In the genomic region with DNA sequence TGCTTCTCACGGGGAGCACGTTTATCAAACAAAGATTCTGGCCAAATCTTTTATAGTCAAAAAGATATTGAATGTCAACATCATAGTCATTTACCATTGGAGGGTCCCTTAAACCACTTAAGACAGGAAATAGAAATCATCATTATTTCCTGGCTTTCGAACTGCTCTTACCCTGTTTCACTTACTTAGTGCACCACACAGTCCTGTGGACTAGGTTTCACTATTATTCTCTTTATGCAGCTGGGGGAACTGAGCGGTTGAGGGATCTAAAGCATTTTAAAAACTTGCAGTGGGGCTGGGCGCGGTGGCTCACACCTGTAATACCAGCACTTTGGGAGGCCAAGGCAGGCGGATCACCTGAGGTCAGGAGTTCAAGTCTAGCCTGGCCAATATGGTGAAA, we compare ENCODE assay signal across 15 cellular contexts. TPM values are rescaled to one million over a fixed set of nuclear protein-coding genes. Genes with fewer than 3 reads are reported as not detected.
DNase-seq lines count a peak whose midpoint lies in the region; ATAC-seq and TF ChIP-seq lines count a peak whose summit lies in the region.
"Had no signal": no experiment of that assay in that cellular context is flagged by ENCODE, and none has a peak within 500 bp of the region (broad histone marks: within the 10 kb centered on the region; RNA-seq: fewer than 3 reads in every experiment).

No MANE protein-coding gene starts in this region.

- no peak for TF ChIP-seq CTCF in activated CD8-positive, alpha-beta T cell treated with anti-CD3 and anti-CD28 coated beads for 36 hours (IDR thresholded peaks at IDR 0.05)
- TF ChIP-seq CTCF in A673 (conservative IDR thresholded peaks at IDR 0.05; ENCODE audit: low read depth, low read length), result no peak
- no peak for TF ChIP-seq CTCF in GM12865 (IDR thresholded peaks at IDR 0.05; ENCODE audit: insufficient read depth, low read depth, low read length, missing control alignments)

- H3K4me1 ChIP-seq in A673 (ENCODE audit: insufficient read depth, low read length, poor library complexity, severe bottlenecking), result no peaks in the 10 kb centered on the region
- H3K4me1 ChIP-seq: BE2C had no signal

- DNase-seq in activated CD8-positive, alpha-beta T cell treated with anti-CD3 and anti-CD28 coated beads for 36 hours, result peak; percentile 29
- DNase-seq in activated CD8-positive, alpha-beta T cell treated with anti-CD3 and anti-CD28 coated beads, Interleukin-2, amount 10 ng/mL, durations not matched to agents 7 days and 5 days, result no peak
- DNase-seq in A673 (ENCODE audit: low spot score), result peak; percentile 19
- peak; percentile 35 for DNase-seq in GM12865 (ENCODE audit: low read depth)
- DNase-seq in stimulated activated effector memory CD8-positive, alpha-beta T cell treated with anti-CD3 and anti-CD28 coated beads, Interleukin-12 subunit alpha, Interleukin-12 subunit beta, amount 100 ng/mL, for 72 hours (ENCODE audit: low spot score in 2 of 2), result no peak
- DNase-seq in NCI-H1417 (lab: John Stamatoyannopoulos, UW), result no peak
- DNase-seq: ACHN; BE2C; Caco-2; CD4-positive, alpha-beta T cell; GDM1; HCEC 1CT had no signal

- no peak overlapping the region for H3K4me3 ChIP-seq in A673 (ENCODE audit: low read depth, low read length, poor library complexity, severe bottlenecking)
- no peak overlapping the region for H3K4me3 ChIP-seq in GM12865 (ENCODE audit: low read depth, low read length)
- H3K4me3 ChIP-seq: GM23338 had no signal

- CTCF ChIA-PET in activated CD8-positive, alpha-beta T cell treated with anti-CD3 and anti-CD28 coated beads for 36 hours (lab: Charles Lee), result no interaction called here
- CTCF ChIA-PET in activated CD8-positive, alpha-beta T cell treated with anti-CD3 and anti-CD28 coated beads, Interleukin-2, amount 10 ng/mL, durations not matched to agents 7 days and 5 days (lab: Charles Lee), result no interaction called here
- CTCF ChIA-PET in A673 (lab: Charles Lee), result no interaction called here

- intact Hi-C loops in activated CD8-positive, alpha-beta T cell treated with anti-CD3 and anti-CD28 coated beads for 36 hours (cut with micrococcal nuclease), result no loop called here
- intact Hi-C loops in A673 (cut with micrococcal nuclease; ENCODE audit: unreplicated experiment), result no loop called here

- ATAC-seq in activated CD8-positive, alpha-beta T cell treated with anti-CD3 and anti-CD28 coated beads for 36 hours, result peak; percentile 73
- no peak for ATAC-seq in activated CD8-positive, alpha-beta T cell treated with anti-CD3 and anti-CD28 coated beads, Interleukin-2, amount 10 ng/mL, durations not matched to agents 7 days and 5 days
- ATAC-seq in stimulated activated effector memory CD8-positive, alpha-beta T cell treated with anti-CD3 and anti-CD28 coated beads, Interleukin-12 subunit alpha, Interleukin-12 subunit beta, amount 100 ng/mL, for 72 hours, result peak; percentile 79
- ATAC-seq: GM23338 had no signal

- no peak overlapping the region for H3K27ac ChIP-seq in A673 (ENCODE audit: low read depth, low read length, poor library complexity, severe bottlenecking)
- H3K27ac ChIP-seq: C4-2B, HL-60 had no signal

- H3K36me3 ChIP-seq in A673 (ENCODE audit: insufficient read depth, low read length, poor library complexity, severe bottlenecking), result no peaks in the 10 kb centered on the region
- H3K36me3 ChIP-seq: BE2C had no signal

- no peaks in the 10 kb centered on the region for H3K36me3 Mint-ChIP-seq in activated CD8-positive, alpha-beta T cell treated with anti-CD3 and anti-CD28 coated beads for 36 hours (ENCODE audit: low read depth)
- H3K36me3 Mint-ChIP-seq in activated CD8-positive, alpha-beta T cell treated with anti-CD3 and anti-CD28 coated beads, Interleukin-2, amount 10 ng/mL, durations not matched to agents 7 days and 5 days (ENCODE audit: low read depth), result no peaks in the 10 kb centered on the region
- H3K36me3 Mint-ChIP-seq in stimulated activated effector memory CD8-positive, alpha-beta T cell treated with anti-CD3 and anti-CD28 coated beads, Interleukin-12 subunit alpha, Interleukin-12 subunit beta, amount 100 ng/mL, for 72 hours, result no peaks in the 10 kb centered on the region

- H3K4me3 Mint-ChIP-seq in activated CD8-positive, alpha-beta T cell treated with anti-CD3 and anti-CD28 coated beads for 36 hours, result no peak overlapping the region
- H3K4me3 Mint-ChIP-seq in activated CD8-positive, alpha-beta T cell treated with anti-CD3 and anti-CD28 coated beads, Interleukin-2, amount 10 ng/mL, durations not matched to agents 7 days and 5 days, result no peak overlapping the region
- no peak overlapping the region for H3K4me3 Mint-ChIP-seq in stimulated activated effector memory CD8-positive, alpha-beta T cell treated with anti-CD3 and anti-CD28 coated beads, Interleukin-12 subunit alpha, Interleukin-12 subunit beta, amount 100 ng/mL, for 72 hours
- H3K4me3 Mint-ChIP-seq: CD4-positive, alpha-beta T cell; GM23338 had no signal

- no peaks in the 10 kb centered on the region for H3K9me3 Mint-ChIP-seq in activated CD8-positive, alpha-beta T cell treated with anti-CD3 and anti-CD28 coated beads for 36 hours
- no peaks in the 10 kb centered on the region for H3K9me3 Mint-ChIP-seq in activated CD8-positive, alpha-beta T cell treated with anti-CD3 and anti-CD28 coated beads, Interleukin-2, amount 10 ng/mL, durations not matched to agents 7 days and 5 days (ENCODE audit: insufficient read depth)
- H3K9me3 Mint-ChIP-seq in stimulated activated effector memory CD8-positive, alpha-beta T cell treated with anti-CD3 and anti-CD28 coated beads, Interleukin-12 subunit alpha, Interleukin-12 subunit beta, amount 100 ng/mL, for 72 hours, result no peaks in the 10 kb centered on the region
- H3K9me3 Mint-ChIP-seq: CD4-positive, alpha-beta T cell had no signal

- no peaks in the 10 kb centered on the region for H3K27me3 Mint-ChIP-seq in activated CD8-positive, alpha-beta T cell treated with anti-CD3 and anti-CD28 coated beads for 36 hours
- H3K27me3 Mint-ChIP-seq in activated CD8-positive, alpha-beta T cell treated with anti-CD3 and anti-CD28 coated beads, Interleukin-2, amount 10 ng/mL, durations not matched to agents 7 days and 5 days (ENCODE audit: low read depth), result no peaks in the 10 kb centered on the region
- H3K27me3 Mint-ChIP-seq: CD4-positive, alpha-beta T cell had no signal

- no peaks in the 10 kb centered on the region for H3K27me3 ChIP-seq in A673 (replicated peaks; ENCODE audit: insufficient read depth, low read depth, low read length, poor library complexity)
- H3K27me3 ChIP-seq: BE2C had no signal

- H3K9me3 ChIP-seq in A673 (ENCODE audit: low read depth, low read length, poor library complexity, severe bottlenecking), result no peaks in the 10 kb centered on the region
- H3K9me3 ChIP-seq: BE2C, Caco-2 had no signal

- POLR2A ChIA-PET in activated CD8-positive, alpha-beta T cell treated with anti-CD3 and anti-CD28 coated beads for 36 hours (lab: Charles Lee), result no interaction called here
- POLR2A ChIA-PET in activated CD8-positive, alpha-beta T cell treated with anti-CD3 and anti-CD28 coated beads, Interleukin-2, amount 10 ng/mL, durations not matched to agents 7 days and 5 days (lab: Charles Lee), result no interaction called here
- POLR2A ChIA-PET in A673 (lab: Charles Lee; ENCODE audit: low non-redundant PET), result no interaction called here

- H3K27ac Mint-ChIP-seq in activated CD8-positive, alpha-beta T cell treated with anti-CD3 and anti-CD28 coated beads for 36 hours, result no peak overlapping the region
- H3K27ac Mint-ChIP-seq in activated CD8-positive, alpha-beta T cell treated with anti-CD3 and anti-CD28 coated beads, Interleukin-2, amount 10 ng/mL, durations not matched to agents 7 days and 5 days, result no peak overlapping the region
- H3K27ac Mint-ChIP-seq in stimulated activated effector memory CD8-positive, alpha-beta T cell treated with anti-CD3 and anti-CD28 coated beads, Interleukin-12 subunit alpha, Interleukin-12 subunit beta, amount 100 ng/mL, for 72 hours, result no peak overlapping the region
- H3K27ac Mint-ChIP-seq: CD4-positive, alpha-beta T cell; GM23338 had no signal

- BruUV-seq in A673 (replicated peaks; lab: Mats Ljungman, UMichigan), result no TSS peak

- H3K4me1 Mint-ChIP-seq in activated CD8-positive, alpha-beta T cell treated with anti-CD3 and anti-CD28 coated beads for 36 hours (ENCODE audit: low read depth), result peaks cover 3% of the 10 kb centered on the region
- H3K4me1 Mint-ChIP-seq in activated CD8-positive, alpha-beta T cell treated with anti-CD3 and anti-CD28 coated beads, Interleukin-2, amount 10 ng/mL, durations not matched to agents 7 days and 5 days (ENCODE audit: low read depth), result no peaks in the 10 kb centered on the region
- H3K4me1 Mint-ChIP-seq in stimulated activated effector memory CD8-positive, alpha-beta T cell treated with anti-CD3 and anti-CD28 coated beads, Interleukin-12 subunit alpha, Interleukin-12 subunit beta, amount 100 ng/mL, for 72 hours, result peaks cover 12% of the 10 kb centered on the region
- H3K4me1 Mint-ChIP-seq: GM23338 had no signal

RNA-seq across cellular contexts. Expression of gene TPRG1, which starts 13.7 kb away (rescaled TPM):
- 1 to 10 TPM; 2.5 to 3.0 TPM for total RNA-seq in activated CD8-positive, alpha-beta T cell treated with anti-CD3 and anti-CD28 coated beads for 36 hours
- 1 to 10 TPM in 1 of 2 experiments, under 1 TPM in 1; 0.86 to 1.0 TPM for total RNA-seq in activated CD8-positive, alpha-beta T cell treated with anti-CD3 and anti-CD28 coated beads, Interleukin-2, amount 10 ng/mL, durations not matched to agents 7 days and 5 days
- total RNA-seq in A673 (2021), result 1.0 and 1.6 TPM in 2 replicates

Comparison
In these comparisons a context has a peak if more than half of its experiments do, and no peak if none do; other contexts are left out.
1. DNase-seq: peak in activated CD8-positive, alpha-beta T cell treated with anti-CD3 and anti-CD28 coated beads for 36 hours (single experiment), A673 (single experiment) and GM12865 (single experiment); none in activated CD8-positive, alpha-beta T cell treated with anti-CD3 and anti-CD28 coated beads, Interleukin-2, amount 10 ng/mL, durations not matched to agents 7 days and 5 days (single experiment), stimulated activated effector memory CD8-positive, alpha-beta T cell treated with anti-CD3 and anti-CD28 coated beads, Interleukin-12 subunit alpha, Interleukin-12 subunit beta, amount 100 ng/mL, for 72 hours (0 of 2) and NCI-H1417 (0 of 3).